8 cellular contexts compared by ENCODE assay signal in the genomic region with DNA sequence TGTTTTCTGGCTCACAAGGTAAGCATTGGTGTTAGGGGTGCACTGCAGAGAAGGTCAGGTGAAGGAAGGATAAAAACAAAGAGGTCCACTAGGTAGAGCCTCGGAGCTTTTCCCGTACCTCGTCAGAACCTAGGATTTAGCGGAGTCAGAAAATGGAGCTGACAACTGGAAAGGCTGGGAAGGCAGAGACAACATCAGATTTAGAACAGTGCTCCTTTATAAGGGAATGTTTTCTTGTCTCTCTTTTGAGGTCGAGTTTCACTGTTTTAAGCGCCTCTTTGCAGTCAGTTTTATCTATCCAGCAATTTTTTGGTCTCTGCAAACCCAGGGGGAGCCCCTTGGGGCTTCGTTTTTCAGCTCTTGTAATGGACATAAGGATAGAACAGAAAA.
DNase-seq lines count a peak whose midpoint lies in the region; ATAC-seq and TF ChIP-seq lines count a peak whose summit lies in the region.

No MANE protein-coding gene starts in this region.

- TF ChIP-seq CTCF in fibroblast of villous mesenchyme (IDR thresholded peaks at IDR 0.05; ENCODE audit: insufficient read depth, low read depth, low read length): no peak
- TF ChIP-seq CTCF in prostate gland (IDR thresholded peaks at IDR 0.05): no peak

- peak overlapping the region; percentile 82 to 84 (median 84) for H3K4me3 Mint-ChIP-seq in T-cell

- peak overlapping the region; percentile 56 for H3K4me3 ChIP-seq in fibroblast of villous mesenchyme (ENCODE audit: low read depth, low read length)
- H3K4me3 ChIP-seq in prostate gland: peak overlapping the region; percentile 22 to 40

- POLR2A ChIA-PET in T-cell (lab: Charles Lee): interaction anchor here in 1 of 2 donors (0.7 to 1.5 kb wide), 5 partner anchors 17 to 70 kb away, joined by 3 to 5 read pairs (median 3); no protein-coding TSS in a partner anchor

- H3K27ac Mint-ChIP-seq in T-cell: peak overlapping the region; percentile 97 to 99

- TF ChIP-seq POLR2A in prostate gland (IDR thresholded peaks at IDR 0.05): no peak

- H3K36me3 Mint-ChIP-seq in T-cell: peaks cover 37% of the 10 kb centered on the region

- H3K9ac ChIP-seq in ES-I3 (ENCODE audit: low read depth, low read length): peak overlapping the region; percentile 62

- intact Hi-C loops in prostate gland (cut with DNase I): loop anchor here (5.0 kb wide), 1 partner anchor 80 kb away; the partner anchor contains the start of gene FNBP1

- ATAC-seq in T-cell (replicated peaks in 1 of 4): peak in 1 of 4 experiments; percentile 3

- H3K9me3 ChIP-seq in ES-I3 (ENCODE audit: control insufficient read depth, insufficient read depth, low read length) (no peaks in the 10 kb centered on the region), prostate gland (no peaks in the 10 kb centered on the region)

- peak overlapping the region; percentile 71 to 86 for H3K27ac ChIP-seq in prostate gland

- no peak for DNase-seq in T-cell
- peak; percentile 23 for DNase-seq in fibroblast of villous mesenchyme (ENCODE audit: low read depth)
- no peak for DNase-seq in prostate gland (ENCODE audit: low spot score)
- DNase-seq in NCI-H82 treated with DMSO at 0.1 percent for 48 hours (lab: John Stamatoyannopoulos, UW; ENCODE audit: unreplicated experiment): no peak
- no peak for DNase-seq in NCI-H524 treated with DMSO at 0.1 percent for 48 hours (lab: John Stamatoyannopoulos, UW)
- no peak for DNase-seq in NCI-H2196 (lab: John Stamatoyannopoulos, UW; ENCODE audit: unreplicated experiment)
- DNase-seq in UCSD-AML1 (lab: John Stamatoyannopoulos, UW; ENCODE audit: unreplicated experiment): no peak

- no peaks in the 10 kb centered on the region for H3K9me3 Mint-ChIP-seq in T-cell

- no peaks in the 10 kb centered on the region for H3K36me3 ChIP-seq in ES-I3 (ENCODE audit: insufficient read depth, low read length)
- H3K36me3 ChIP-seq in prostate gland: no peaks in the 10 kb centered on the region

- CTCF ChIA-PET in T-cell (lab: Charles Lee): interaction anchor here (0.5 to 1.8 kb wide), 4 partner anchors 30 to 73 kb away, joined by 3 to 6 read pairs (median 6); no protein-coding TSS in a partner anchor

- H3K27me3 ChIP-seq in prostate gland (replicated peaks; ENCODE audit: insufficient read depth): no peaks in the 10 kb centered on the region

- no peaks in the 10 kb centered on the region for H3K27me3 Mint-ChIP-seq in T-cell

- WGBS in prostate gland: 20% methylated on average over 7 of the region's 7 CpGs

- H3K4me1 Mint-ChIP-seq in T-cell: peaks cover 72 to 76% (median 75%) of the 10 kb centered on the region in 3 donors

- peaks cover 40% of the 10 kb centered on the region for H3K4me1 ChIP-seq in ES-I3 (ENCODE audit: insufficient read depth, low read length)
- H3K4me1 ChIP-seq in prostate gland (replicated peaks): no peaks in the 10 kb centered on the region
